In genomic region chr3:30456263-30456662, GRCh38 we compare ENCODE assay signal across 9 cellular contexts.
"Had no signal": no experiment of that assay in that cellular context is flagged by ENCODE, and none has a peak within 500 bp of the region (broad histone marks: within the 10 kb centered on the region; RNA-seq: fewer than 3 reads in every experiment).

No MANE protein-coding gene starts in this region.

- H3K36me3 Mint-ChIP-seq: neural progenitor cell had no signal

- H3K36me3 ChIP-seq: neural progenitor cell, ovary, upper lobe of left lung had no signal

- H3K4me3 ChIP-seq: neural progenitor cell, ovary, skin epidermis, upper lobe of left lung had no signal

- H3K27ac Mint-ChIP-seq: neural progenitor cell had no signal

- H3K9ac ChIP-seq: neural progenitor cell, SK-N-SH had no signal

- H3K4me2 ChIP-seq: neural progenitor cell, SK-N-SH had no signal

- H3K9me3 ChIP-seq: ovary, upper lobe of left lung had no signal

- H3K27me3 ChIP-seq: neural progenitor cell, ovary, upper lobe of left lung had no signal

- H2AFZ ChIP-seq: neural progenitor cell had no signal

- DNase-seq: activated CD4-positive, alpha-beta T cell treated with anti-CD3 and anti-CD28 coated beads, Interleukin-2, amount 50 U/mL, for 1 hour; foreskin melanocyte; kidney; SK-N-SH; upper lobe of left lung had no signal

- ATAC-seq: activated naive CD4-positive, alpha-beta T cell treated with anti-CD3 and anti-CD28 coated beads, Interleukin-2, amount 50 U/mL, for 72 hours had no signal

- H3K4me3 Mint-ChIP-seq: neural progenitor cell had no signal

- H3K4me1 Mint-ChIP-seq: neural progenitor cell had no signal

- H3K27ac ChIP-seq: neural progenitor cell, ovary had no signal

- H3K4me1 ChIP-seq: neural progenitor cell had no signal
